8 cellular contexts compared by ENCODE assay signal in genomic region chr6:2931970-2932748, GRCh38. TPM values are rescaled to one million over a fixed set of nuclear protein-coding genes. Genes with fewer than 3 reads are reported as not detected.
DNase-seq lines count a peak whose midpoint lies in the region; ATAC-seq lines count a peak whose summit lies in the region.

No MANE protein-coding gene starts in this region.

- ATAC-seq in GM18517 (IDR thresholded peaks at IDR 0.05; ENCODE audit: unreplicated experiment), result peak; percentile 63
- ATAC-seq in HG03175 (IDR thresholded peaks at IDR 0.05; ENCODE audit: unreplicated experiment), result peak; percentile 79

- DNase-seq in A172 (ENCODE audit: low spot score) (peak; percentile 86), NCI-H2227 (lab: John Stamatoyannopoulos, UW; ENCODE audit: unreplicated experiment) (peak; percentile 86), kidney glomerular epithelial cell (lab: John Stamatoyannopoulos, UW) (peak; percentile 62)
- peak; percentile 65 to 77 (median 70) for DNase-seq in activated CD4-positive, CD25-positive, alpha-beta regulatory T cell (lab: John Stamatoyannopoulos, UW)
- peak; percentile 71 for DNase-seq in central memory CD4-positive, alpha-beta T cell
- peak; percentile 89 for DNase-seq in stimulated activated CD4-positive, alpha-beta T cell treated with anti-CD3 and anti-CD28 coated beads, Interleukin-1b, Interleukin-23, amount 100 ng/mL, for 48 hours

RNA-seq across cellular contexts. Expression of gene SERPINB9, which starts 29.1 kb away (rescaled TPM):
- not detected in 2 replicates for total RNA-seq in A172 (2014; rRNA removed; shearing (Covaris generic))

RNA-seq across cellular contexts. Expression of gene SERPINB6, which starts 39.2 kb away (rescaled TPM):
- 121 and 141 TPM in 2 replicates for total RNA-seq in A172 (2014; rRNA removed; shearing (Covaris generic))

Comparison
In these comparisons a context has a peak if more than half of its experiments do, and no peak if none do; other contexts are left out.
1. Peak in every context shown above with its lines: DNase-seq and ATAC-seq.